In the genomic region with DNA sequence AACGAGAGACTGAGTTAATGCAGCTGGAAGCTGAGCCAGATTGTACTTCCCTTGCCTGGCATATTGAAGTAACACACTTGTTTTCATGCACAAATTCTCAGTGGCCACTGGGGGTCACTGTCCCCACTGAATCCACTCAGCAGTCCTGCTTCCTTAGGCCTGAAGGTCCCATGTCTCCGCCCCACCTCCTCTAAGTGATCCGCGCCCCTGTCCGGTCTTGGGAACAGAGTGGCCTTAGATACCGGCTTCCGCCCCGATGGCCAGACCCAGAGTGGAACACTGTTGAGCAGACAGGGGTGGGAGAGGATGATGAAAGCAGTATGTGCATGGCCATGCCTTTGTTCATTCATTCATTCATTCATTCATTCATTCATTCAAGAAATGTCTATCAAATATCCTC, we compare ENCODE assay signal across 7 cellular contexts. TPM values are rescaled to one million over a fixed set of nuclear protein-coding genes. Genes with fewer than 3 reads are reported as not detected.
DNase-seq lines count a peak whose midpoint lies in the region; ATAC-seq, FAIRE-seq and TF ChIP-seq lines count a peak whose summit lies in the region.

No MANE protein-coding gene starts in this region.

- DNase-seq in GM12891 (ENCODE audit: insufficient read length, low spot score) (peak; percentile 71), SJCRH30 (peak; percentile 85 to 94), adipocyte (ENCODE audit: low read depth) (peak; percentile 92), left cardiac atrium (peak; percentile 90), prostate gland (ENCODE audit: low spot score) (peak; percentile 81)

- TF ChIP-seq CTCF in Loucy (conservative IDR thresholded peaks at IDR 0.05; ENCODE audit: low read length): peak; percentile 80
- peak; percentile 49 to 87 (median 79) for TF ChIP-seq CTCF in prostate gland (IDR thresholded peaks at IDR 0.05)

- H3K27me3 ChIP-seq in Loucy (ENCODE audit: insufficient read depth, low read length, poor library complexity, severe bottlenecking) (no peaks in the 10 kb centered on the region), SJCRH30 (no peaks in the 10 kb centered on the region), adipocyte (replicated peaks; ENCODE audit: control insufficient read depth, insufficient read depth, low read length) (no peaks in the 10 kb centered on the region), prostate gland (replicated peaks; ENCODE audit: insufficient read depth) (no peaks in the 10 kb centered on the region)

- H3K9ac ChIP-seq in Loucy (ENCODE audit: low read depth, low read length, poor library complexity, severe bottlenecking) (no peak overlapping the region), adipocyte (ENCODE audit: low read length) (no peak overlapping the region)

- no peaks in the 10 kb centered on the region for H3F3A ChIP-seq in Loucy (ENCODE audit: low read depth)

- TF ChIP-seq POLR2A in GM12891 (IDR thresholded peaks at IDR 0.05; ENCODE audit: low read depth, low read length) (no peak), prostate gland (IDR thresholded peaks at IDR 0.05) (no peak)

- no peaks in the 10 kb centered on the region for H3K9me3 ChIP-seq in Loucy (ENCODE audit: insufficient read depth, low read depth, low read length)
- H3K9me3 ChIP-seq in SJCRH30 (replicated peaks): no peaks in the 10 kb centered on the region
- H3K9me3 ChIP-seq in adipocyte (ENCODE audit: control insufficient read depth, low read length): no peaks in the 10 kb centered on the region
- no peaks in the 10 kb centered on the region for H3K9me3 ChIP-seq in prostate gland

- H3K4me1 ChIP-seq in Loucy (ENCODE audit: insufficient read depth, low read length, poor library complexity, severe bottlenecking) (no peaks in the 10 kb centered on the region), SJCRH30 (peaks cover 20% of the 10 kb centered on the region), adipocyte (ENCODE audit: control insufficient read depth, insufficient read depth, low read length) (no peaks in the 10 kb centered on the region), prostate gland (replicated peaks) (no peaks in the 10 kb centered on the region)

- peaks cover 10% of the 10 kb centered on the region; the same call in 1 of the 2 replicates for H3K36me3 ChIP-seq in Loucy (ENCODE audit: insufficient read depth, low read length)
- peaks cover 7% of the 10 kb centered on the region; the same call in 1 of the 2 replicates for H3K36me3 ChIP-seq in SJCRH30
- H3K36me3 ChIP-seq in adipocyte (ENCODE audit: control insufficient read depth, insufficient read depth, low read length, severe bottlenecking): no peaks in the 10 kb centered on the region
- no peaks in the 10 kb centered on the region for H3K36me3 ChIP-seq in prostate gland

- 11% methylated on average over 8 of the region's 8 CpGs for whole genome bisulfite sequencing in prostate gland

- no peaks in the 10 kb centered on the region for H4K20me1 ChIP-seq in Loucy (ENCODE audit: insufficient read depth, low read length, poor library complexity, severe bottlenecking)

- H3K4me3 ChIP-seq in Loucy (ENCODE audit: low read length, poor library complexity, severe bottlenecking) (no peak overlapping the region), SJCRH30 (no peak overlapping the region), adipocyte (ENCODE audit: low read length) (no peak overlapping the region), prostate gland (no peak overlapping the region)

- ATAC-seq in left cardiac atrium (peak; percentile 83 to 90), GM19023 (IDR thresholded peaks at IDR 0.05; ENCODE audit: unreplicated experiment) (no peak)

- intact Hi-C loops in left cardiac atrium (cut with DNase I): loop anchor here in 1 of 2 donors (2.0 kb wide), 1 partner anchor 507 kb away; no protein-coding TSS in a partner anchor
- intact Hi-C loops in prostate gland (cut with DNase I): loop anchor here (10.0 kb wide), 2 partner anchors 65 to 505 kb away; partner anchors contain the start of gene CLDN14

- H3K4me2 ChIP-seq in Loucy (ENCODE audit: low read depth, low read length, poor library complexity, severe bottlenecking): no peak overlapping the region

- no peaks in the 10 kb centered on the region for H3K79me2 ChIP-seq in Loucy (ENCODE audit: insufficient read depth, low read length)

- no peak overlapping the region for H2AFZ ChIP-seq in Loucy (ENCODE audit: low read length)

- peak; percentile 78 for FAIRE-seq in GM12891 (lab: Jason Lieb, UNC)

- H3K27ac ChIP-seq in SJCRH30 (no peak overlapping the region), prostate gland (no peak overlapping the region)

- H3K9me2 ChIP-seq in Loucy (replicated peaks; ENCODE audit: low read depth, low read length): no peaks in the 10 kb centered on the region

TF ChIP-seq in GM12891, 5 proteins besides CTCF, POLR2A, EP300 and RAD21:
- no peak for TF ChIP-seq POLR2AphosphoS5 (IDR thresholded peaks at IDR 0.05; ENCODE audit: low read depth, low read length)
- TF ChIP-seq POU2F2 (IDR thresholded peaks at IDR 0.05; ENCODE audit: low read depth, low read length): no peak
- no peak for TF ChIP-seq TAF1 (IDR thresholded peaks at IDR 0.05; ENCODE audit: low read depth, low read length)
- TF ChIP-seq SPI1 (IDR thresholded peaks at IDR 0.05; ENCODE audit: low read depth, low read length): no peak
- no peak for TF ChIP-seq PAX5 (IDR thresholded peaks at IDR 0.05; ENCODE audit: insufficient read depth, low read length, severe bottlenecking)

RNA-seq across cellular contexts. Expression of gene CHAF1B, which starts 34.8 kb away (rescaled TPM):
- polyA plus RNA-seq in GM12891 (2012; ENCODE audit: low read depth, missing spikeins): 8.6 TPM
- total RNA-seq in SJCRH30 (2014; rRNA removed; shearing (Covaris generic)): 18.7 and 19.5 TPM in 2 replicates
- total RNA-seq in left cardiac atrium: 1 to 10 TPM in 1 of 2 donors, under 1 TPM in 1; 0.84 to 1.4 TPM
- total RNA-seq in prostate gland: 1 to 10 TPM; 4.2 to 4.9 TPM

RNA-seq across cellular contexts. Expression of gene CLDN14, which starts 59.9 kb away (rescaled TPM):
- 13.8 TPM for polyA plus RNA-seq in GM12891 (2012; ENCODE audit: low read depth, missing spikeins)
- total RNA-seq in SJCRH30 (2014; rRNA removed; shearing (Covaris generic)): not detected in 2 replicates
- total RNA-seq in left cardiac atrium (not detected), prostate gland (not detected)
